In genomic region chr2:240346753-240347372, GRCh38 we compare ENCODE assay signal across 31 cellular contexts.
"Had no signal": no experiment of that assay in that cellular context is flagged by ENCODE, and none has a peak within 500 bp of the region (broad histone marks: within the 10 kb centered on the region; RNA-seq: fewer than 3 reads in every experiment).

No MANE protein-coding gene starts in this region.

- DNase-seq: activated CD4-positive, alpha-beta memory T cell treated with anti-CD3 and anti-CD28 coated beads for 36 hours; activated CD4-positive, alpha-beta T cell treated with anti-CD3 and anti-CD28 coated beads, Interleukin-2, amount 10 ng/mL, durations not matched to agents 24 days and 14 days; activated CD8-positive, alpha-beta memory T cell treated with anti-CD3 and anti-CD28 coated beads, Interleukin-2, amount 50 U/mL, for 4 hours; activated effector memory CD4-positive, alpha-beta T cell treated with anti-CD3 and anti-CD28 coated beads, Interleukin-2, amount 50 U/mL, for 16 hours; activated naive CD4-positive, alpha-beta T cell treated with anti-CD3 and anti-CD28 coated beads for 36 hours; activated naive CD8-positive, alpha-beta T cell treated with anti-CD3 and anti-CD28 coated beads for 36 hours; activated T-cell treated with anti-CD3 and anti-CD28 coated beads, Interleukin-2, amount 50 U/mL, for 1 hour; adrenal gland; cortex of kidney; effector memory CD8-positive, alpha-beta T cell; erythroblast; gastrocnemius medialis; hippocampal formation; mesendoderm; retina; stimulated activated CD4-positive, alpha-beta T cell treated with anti-CD3 and anti-CD28 coated beads, Interleukin-15, amount 100 ng/mL, for 24 hours; stimulated activated CD4-positive, alpha-beta T cell treated with anti-CD3 and anti-CD28 coated beads, Interleukin-2, amount 100 ng/mL, for 24 hours; stimulated activated naive CD4-positive, alpha-beta T cell; T-helper 17 cell; T1000; testis; upper lobe of left lung; WERI-Rb-1 had no signal

- H3K27me3 ChIP-seq: adrenal gland, ascending aorta, cardiac muscle cell, gastrocnemius medialis, neutrophil, ovary, testis, upper lobe of left lung had no signal

- ATAC-seq: activated CD4-positive, CD25-positive, alpha-beta regulatory T cell treated with anti-CD3 and anti-CD28 coated beads, Interleukin-2, amount 50 U/mL, for 24 hours; effector memory CD8-positive, alpha-beta T cell; gastrocnemius medialis; SK-N-SH treated with all-trans-retinoic acid at 6 μM for 48 hours; T-helper 17 cell had no signal

- H3K9me3 ChIP-seq: gastrocnemius medialis, neutrophil, ovary, prostate gland, testis had no signal

- H3K4me1 ChIP-seq: adrenal gland, ascending aorta, prostate gland, testis, upper lobe of left lung had no signal

- H3K27ac ChIP-seq: adrenal gland, ascending aorta, cardiac muscle cell, gastrocnemius medialis, neutrophil, ovary, prostate gland, testis, upper lobe of left lung, WERI-Rb-1 had no signal

- H3K36me3 ChIP-seq: adrenal gland, ascending aorta, cardiac muscle cell, gastrocnemius medialis, neutrophil, ovary, prostate gland, upper lobe of left lung, WERI-Rb-1 had no signal

- H3K4me3 ChIP-seq: adrenal gland, ascending aorta, cardiac muscle cell, gastrocnemius medialis, lung, ovary, prostate gland, testis, upper lobe of left lung had no signal
